ENCODE assay signal across 1 cellular context in genomic region chr20:53736757-53737403, GRCh38.
TF ChIP-seq lines count a peak whose summit lies in the region.

No MANE protein-coding gene starts in this region.

TF ChIP-seq in HEK293, 187 proteins besides CTCF, POLR2A, EP300 and RAD21 (continued from another document and continues in another):
- TF ChIP-seq PRDM2 (tag by site-specific recombination; IDR thresholded peaks at IDR 0.05; ENCODE audit: borderline replicate concordance) (no peak), SP3 (tag by site-specific recombination; IDR thresholded peaks at IDR 0.05) (no peak), PRDM6 (tag by site-specific recombination; IDR thresholded peaks at IDR 0.05) (no peak), TRIM28 (IDR thresholded peaks at IDR 0.05; ENCODE audit: borderline replicate concordance, low read length) (no peak), ATF2 (tag by site-specific recombination; IDR thresholded peaks at IDR 0.05; ENCODE audit: low read depth) (no peak), SP7 (tag by site-specific recombination; IDR thresholded peaks at IDR 0.05) (peak; percentile 42; the same call in 1 of the 2 replicates), ZSCAN30 (tag by site-specific recombination; IDR thresholded peaks at IDR 0.05) (no peak), ZNF704 (tag by site-specific recombination; IDR thresholded peaks at IDR 0.05) (no peak), ZBTB49 (tag by site-specific recombination; IDR thresholded peaks at IDR 0.05; ENCODE audit: low read depth) (no peak), ZBTB8A (tag by site-specific recombination; IDR thresholded peaks at IDR 0.05) (peak; percentile 22; the same call in 1 of the 2 replicates), ZNF792 (tag by site-specific recombination; IDR thresholded peaks at IDR 0.05) (no peak), ZNF639 (tag by site-specific recombination; IDR thresholded peaks at IDR 0.05) (no peak), ZBTB20 (tag by site-specific recombination; IDR thresholded peaks at IDR 0.05) (no peak), INSM2 (tag by site-specific recombination; IDR thresholded peaks at IDR 0.05) (no peak), ZNF561 (tag by site-specific recombination; IDR thresholded peaks at IDR 0.05; ENCODE audit: borderline replicate concordance) (no peak), ZNF274 (IDR thresholded peaks at IDR 0.05; ENCODE audit: low read length) (no peak), ZNF274 (tag by site-specific recombination; IDR thresholded peaks at IDR 0.05; ENCODE audit: borderline replicate concordance) (no peak), ZNF398 (tag by site-specific recombination; IDR thresholded peaks at IDR 0.05) (no peak), ZNF335 (tag by site-specific recombination; conservative IDR thresholded peaks at IDR 0.05) (peak; percentile 38; the same call in 1 of the 2 replicates), ZNF214 (tag by site-specific recombination; IDR thresholded peaks at IDR 0.05; ENCODE audit: borderline replicate concordance) (no peak), ZNF510 (tag by site-specific recombination; IDR thresholded peaks at IDR 0.05; ENCODE audit: insufficient replicate concordance) (no peak), ZNF211 (tag by site-specific recombination; IDR thresholded peaks at IDR 0.05; ENCODE audit: low read depth) (no peak), ZBTB7A (tag by site-specific recombination; IDR thresholded peaks at IDR 0.05; ENCODE audit: low read depth) (no peak), ZNF707 (tag by site-specific recombination; IDR thresholded peaks at IDR 0.05) (no peak), ZBTB6 (tag by site-specific recombination; IDR thresholded peaks at IDR 0.05) (no peak), ZNF449 (tag by site-specific recombination; IDR thresholded peaks at IDR 0.05) (no peak), ZNF529 (tag by site-specific recombination; IDR thresholded peaks at IDR 0.05; ENCODE audit: insufficient replicate concordance) (no peak), SCRT2 (tag by site-specific recombination; IDR thresholded peaks at IDR 0.05) (no peak), GLI2 (tag by site-specific recombination; IDR thresholded peaks at IDR 0.05; ENCODE audit: borderline replicate concordance, low read depth) (no peak), YY1 (tag by site-specific recombination; IDR thresholded peaks at IDR 0.05) (no peak), REPIN1 (tag by site-specific recombination; IDR thresholded peaks at IDR 0.05; ENCODE audit: low read depth) (no peak), ZNF629 (tag by site-specific recombination; IDR thresholded peaks at IDR 0.05) (no peak), ZNF292 (tag by site-specific recombination; IDR thresholded peaks at IDR 0.05; ENCODE audit: borderline replicate concordance, low read depth) (no peak), ZNF404 (tag by site-specific recombination; IDR thresholded peaks at IDR 0.05) (no peak), HOXD13 (CRISPR knock-in tag; IDR thresholded peaks at IDR 0.05; ENCODE audit: borderline replicate concordance) (no peak), ZNF837 (tag by site-specific recombination; IDR thresholded peaks at IDR 0.05) (no peak), ZNF501 (tag by site-specific recombination; IDR thresholded peaks at IDR 0.05) (no peak)
